9 cellular contexts compared by ENCODE assay signal in the genomic region with DNA sequence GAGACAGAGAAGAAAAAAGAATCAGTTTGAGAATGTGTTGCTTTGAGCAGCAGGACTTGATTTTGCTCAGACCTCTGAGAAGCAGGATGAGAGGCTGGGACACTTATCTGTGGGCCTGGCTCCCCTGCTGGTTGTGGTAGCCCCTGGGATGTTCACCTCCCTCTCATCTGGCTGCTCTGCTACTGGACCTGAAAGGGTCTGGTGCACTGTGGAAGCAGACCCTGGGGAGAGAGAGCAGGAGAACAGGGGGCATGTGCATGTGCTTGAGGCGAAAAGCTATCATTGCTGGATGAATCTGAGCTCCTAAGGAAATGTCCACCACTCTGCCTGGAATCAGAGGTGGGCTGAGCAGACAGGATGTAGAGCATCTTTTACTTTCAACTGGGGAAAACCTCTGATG.
"Had no signal": no experiment of that assay in that cellular context is flagged by ENCODE, and none has a peak within 500 bp of the region (broad histone marks: within the 10 kb centered on the region; RNA-seq: fewer than 3 reads in every experiment).

No MANE protein-coding gene starts in this region.

- H3K4me1 ChIP-seq: HAP-1 had no signal

- FAIRE-seq: HepG2 had no signal

- H3K4me2 ChIP-seq: GM23338, KMS-11 had no signal

- H3K27ac ChIP-seq: HL-60, KMS-11 had no signal

- ATAC-seq: GM23338, HCT116, HepG2 had no signal

- H3K9ac ChIP-seq: KMS-11 had no signal

- H3K9me3 ChIP-seq: HAP-1 had no signal

- H3K36me3 ChIP-seq: HAP-1 had no signal

- DNase-seq: H7, HFFc6, KBM-7 had no signal

- H2AFZ ChIP-seq: GM23338 had no signal

- H3K4me3 ChIP-seq: GM23338, HAP-1 had no signal
